In the genomic region with DNA sequence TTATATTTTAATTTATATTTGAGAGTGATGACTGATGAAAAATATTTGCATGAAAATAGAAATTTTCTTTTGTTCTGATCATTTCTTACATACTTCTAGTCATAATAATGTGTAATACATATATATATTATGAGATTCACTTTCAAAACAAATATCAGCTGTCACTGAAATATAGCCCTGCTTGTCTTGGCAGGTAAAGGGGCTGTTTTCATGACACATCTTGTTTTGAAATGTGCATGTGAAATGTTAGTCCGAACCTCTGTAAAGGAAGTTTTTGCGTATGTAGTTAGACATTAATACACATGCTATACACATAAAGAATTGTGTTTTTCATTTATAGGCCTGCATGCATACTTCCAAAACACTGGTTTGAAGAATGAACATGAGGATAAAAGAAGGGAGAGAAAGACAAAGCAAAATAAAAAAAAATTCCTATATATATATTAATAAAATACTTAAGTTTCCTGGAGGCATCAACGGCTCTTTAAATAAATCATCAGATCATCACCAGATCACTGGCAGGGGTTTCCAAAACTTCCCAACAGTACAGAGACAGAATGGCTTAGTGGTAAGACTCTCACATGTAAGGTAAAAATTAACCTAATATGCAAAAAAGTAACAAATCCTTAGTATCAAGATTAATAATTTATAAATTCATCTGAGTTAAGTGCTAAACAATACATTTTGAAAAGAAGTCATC, we compare ENCODE assay signal across 12 cellular contexts.
DNase-seq lines count a peak whose midpoint lies in the region; ATAC-seq and TF ChIP-seq lines count a peak whose summit lies in the region.
"Had no signal": no experiment of that assay in that cellular context is flagged by ENCODE, and none has a peak within 500 bp of the region (broad histone marks: within the 10 kb centered on the region; RNA-seq: fewer than 3 reads in every experiment).

No MANE protein-coding gene starts in this region.

- ATAC-seq in CD8-positive, alpha-beta T cell, result peak; percentile 23
- ATAC-seq in GM19324 (IDR thresholded peaks at IDR 0.05; ENCODE audit: low FRiP score, unreplicated experiment), result peak; percentile 27
- ATAC-seq in HG02970 (IDR thresholded peaks at IDR 0.05; ENCODE audit: low FRiP score, unreplicated experiment), result peak; percentile 51
- peak; percentile 20 for ATAC-seq in T-helper 17 cell
- ATAC-seq in psoas muscle, result no peak
- ATAC-seq: SK-N-SH treated with all-trans-retinoic acid at 6 μM for 48 hours had no signal

- H3K36me3 ChIP-seq in CD8-positive, alpha-beta T cell (ENCODE audit: insufficient read depth, low read length), result peaks cover 10% of the 10 kb centered on the region
- peaks cover 6 to 46% of the 10 kb centered on the region in 2 donors for H3K36me3 ChIP-seq in psoas muscle (ENCODE audit: insufficient read depth in 1 of 2, low read depth in 1 of 2)

- H3K27me3 Mint-ChIP-seq in CD8-positive, alpha-beta T cell (ENCODE audit: low read depth), result no peaks in the 10 kb centered on the region
- H3K27me3 Mint-ChIP-seq in T-helper 17 cell, result no peaks in the 10 kb centered on the region

- H3K27me3 ChIP-seq in CD8-positive, alpha-beta T cell (ENCODE audit: insufficient read depth, low read length), result no peaks in the 10 kb centered on the region
- H3K27me3 ChIP-seq in psoas muscle (ENCODE audit: insufficient read depth in 3 of 3, low read length in 2 of 3), result no peaks in the 10 kb centered on the region
- H3K27me3 ChIP-seq: transverse colon had no signal

- 54 to 63% (median 55%) methylated on average over 3 of the region's 3 CpGs for WGBS in psoas muscle, 3 donors

- peaks cover 19% of the 10 kb centered on the region for H3K4me1 ChIP-seq in CD8-positive, alpha-beta T cell (ENCODE audit: insufficient read depth, low read length)
- peaks cover 11% of the 10 kb centered on the region for H3K4me1 ChIP-seq in psoas muscle

- H3K27ac ChIP-seq in CD8-positive, alpha-beta T cell (ENCODE audit: low read depth, low read length), result no peak overlapping the region
- H3K27ac ChIP-seq in psoas muscle, result no peak overlapping the region

- no peak for TF ChIP-seq CTCF in CD8-positive, alpha-beta T cell (IDR thresholded peaks at IDR 0.05)
- TF ChIP-seq CTCF in psoas muscle (IDR thresholded peaks at IDR 0.05), result no peak

- H3K4me3 Mint-ChIP-seq in CD8-positive, alpha-beta T cell, result peak overlapping the region; percentile 77
- H3K4me3 Mint-ChIP-seq in T-helper 17 cell, result peak overlapping the region; percentile 76
- H3K4me3 Mint-ChIP-seq: mesothelial cell of epicardium had no signal

- CTCF ChIA-PET in CD8-positive, alpha-beta T cell (lab: Charles Lee), result interaction anchor here (1.8 kb wide), 1 partner anchor 9 kb away, joined by 12 read pairs; no protein-coding TSS in a partner anchor

- peaks cover 36% of the 10 kb centered on the region for H3K36me3 Mint-ChIP-seq in CD8-positive, alpha-beta T cell
- H3K36me3 Mint-ChIP-seq in T-helper 17 cell (ENCODE audit: low read depth), result no peaks in the 10 kb centered on the region

- DNase-seq in CD8-positive, alpha-beta T cell, result no peak
- DNase-seq in T-helper 17 cell (no peak), psoas muscle (no peak), NCI-H226 (no peak), cerebellar cortex (ENCODE audit: low spot score) (no peak)
- no peak for DNase-seq in stimulated activated naive CD4-positive, alpha-beta T cell (lab: John Stamatoyannopoulos, UW)
- DNase-seq: NCI-H1105, transverse colon had no signal

- H3K9me3 Mint-ChIP-seq in CD8-positive, alpha-beta T cell, result no peaks in the 10 kb centered on the region
- H3K9me3 Mint-ChIP-seq: mesothelial cell of epicardium had no signal

- peaks cover 24% of the 10 kb centered on the region for H3K4me1 Mint-ChIP-seq in CD8-positive, alpha-beta T cell (ENCODE audit: low read depth)
- H3K4me1 Mint-ChIP-seq in T-helper 17 cell, result peaks cover 19% of the 10 kb centered on the region

- intact Hi-C loops in CD8-positive, alpha-beta T cell (cut with DNase I, micrococcal nuclease), result loop anchor here in 1 of 2 experiments (5.0 to 10.0 kb wide), 2 partner anchors 251 to 299 kb away; partner anchors contain the start of gene GTF2A1
- intact Hi-C loops in psoas muscle (cut with DNase I), result no loop called here

- no peaks in the 10 kb centered on the region for H3K9me3 ChIP-seq in CD8-positive, alpha-beta T cell (ENCODE audit: low read length)
- H3K9me3 ChIP-seq in T-helper 17 cell (ENCODE audit: control insufficient read depth, low read length, poor library complexity, severe bottlenecking) (no peaks in the 10 kb centered on the region), psoas muscle (no peaks in the 10 kb centered on the region)
- H3K9me3 ChIP-seq: transverse colon had no signal

- POLR2A ChIA-PET in CD8-positive, alpha-beta T cell (lab: Charles Lee), result interaction anchor here (1.5 kb wide), 1 partner anchor 251 kb away, joined by 4 read pairs; no protein-coding TSS in a partner anchor

- H3K27ac Mint-ChIP-seq in CD8-positive, alpha-beta T cell, result peak overlapping the region; percentile 91
- peak overlapping the region; percentile 96 for H3K27ac Mint-ChIP-seq in T-helper 17 cell

- no peak overlapping the region for H3K4me3 ChIP-seq in CD8-positive, alpha-beta T cell (ENCODE audit: low read depth, low read length)
- H3K4me3 ChIP-seq in psoas muscle, result no peak overlapping the region
- H3K4me3 ChIP-seq: transverse colon had no signal

Comparison
In these comparisons a context has a peak if more than half of its experiments do, and no peak if none do; other contexts are left out.
1. ATAC-seq: peak in CD8-positive, alpha-beta T cell (single experiment), GM19324 (single experiment), HG02970 (single experiment) and T-helper 17 cell (single experiment); none in psoas muscle (0 of 4).